ENCODE assay signal across 19 cellular contexts in genomic region chr2:200418399-200418798, GRCh38.
A peak's percentile ranks its signal among the peaks of the same experiment; 100 is the strongest.
DNase-seq lines count a peak whose midpoint lies in the region; TF ChIP-seq lines count a peak whose summit lies in the region.
"Had no signal": no experiment of that assay in that cellular context is flagged by ENCODE, and none has a peak within 500 bp of the region (broad histone marks: within the 10 kb centered on the region; RNA-seq: fewer than 3 reads in every experiment).

No MANE protein-coding gene starts in this region.

- H3K36me3 Mint-ChIP-seq in nephron (ENCODE audit: low read depth) (peaks cover 54% of the 10 kb centered on the region), progenitor cell of endocrine pancreas (ENCODE audit: insufficient read depth) (peaks cover 31% of the 10 kb centered on the region)

- no peak overlapping the region for H3K27ac ChIP-seq in HEK293 (ENCODE audit: extremely low read depth, low read depth, low read length)

- H3K9me3 Mint-ChIP-seq in nephron (no peaks in the 10 kb centered on the region), progenitor cell of endocrine pancreas (ENCODE audit: low read depth) (no peaks in the 10 kb centered on the region)
- H3K9me3 Mint-ChIP-seq: CD4-positive, CD25-positive, alpha-beta regulatory T cell; CD8-positive, alpha-beta T cell had no signal

- CTCF ChIA-PET in HEK293 (lab: Yijun Ruan, JAX), result interaction anchor here (0.6 kb wide), 2 partner anchors 53 to 128 kb away, joined by 3 to 4 read pairs; no protein-coding TSS in a partner anchor

- DNase-seq in ELF-1 (ENCODE audit: low read depth, low spot score) (peak; percentile 20), progenitor cell of endocrine pancreas (ENCODE audit: low spot score, unreplicated experiment) (no peak), CD1c-positive myeloid dendritic cell (ENCODE audit: extremely low spot score) (no peak), T-helper 1 cell (no peak), NCI-H345 (lab: John Stamatoyannopoulos, UW) (no peak), Kasumi-1 (lab: John Stamatoyannopoulos, UW) (no peak)
- DNase-seq: 8988T; C1 segment of cervical spinal cord; Caco-2; CD4-positive, CD25-positive, alpha-beta regulatory T cell; CD8-positive, alpha-beta T cell; DMS153; DND-41; GDM1; GOT3; HCEC 1CT had no signal

- peaks cover 18% of the 10 kb centered on the region for H3K4me1 Mint-ChIP-seq in nephron
- H3K4me1 Mint-ChIP-seq in progenitor cell of endocrine pancreas (ENCODE audit: low read depth), result peaks cover 2% of the 10 kb centered on the region

- TF ChIP-seq CTCF in HEK293 (tag by site-specific recombination; IDR thresholded peaks at IDR 0.05) (no peak), nephron (IDR thresholded peaks at IDR 0.05; ENCODE audit: unreplicated experiment in 3 of 3) (no peak), progenitor cell of endocrine pancreas (IDR thresholded peaks at IDR 0.05; ENCODE audit: unreplicated experiment) (no peak)

- H3K27ac Mint-ChIP-seq in nephron (peak overlapping the region in 2 of 3 experiments; percentile 35 to 50), progenitor cell of endocrine pancreas (peak overlapping the region; percentile 84)
- H3K27ac Mint-ChIP-seq: CD8-positive, alpha-beta T cell had no signal

- H3K9me3 ChIP-seq in HEK293 (ENCODE audit: control insufficient read depth, insufficient read depth, low read depth, low read length), result no peaks in the 10 kb centered on the region
- H3K9me3 ChIP-seq: Caco-2 had no signal

- H3K4me3 Mint-ChIP-seq in nephron (no peak overlapping the region), progenitor cell of endocrine pancreas (ENCODE audit: low read depth) (no peak overlapping the region)
- H3K4me3 Mint-ChIP-seq: CD4-positive, CD25-positive, alpha-beta regulatory T cell; CD8-positive, alpha-beta T cell had no signal

- POLR2A ChIA-PET in HEK293 (lab: Yijun Ruan, JAX), result no interaction called here

- H3K4me3 ChIP-seq in HEK293 (ENCODE audit: low read depth, low read length), result no peak overlapping the region
- H3K4me3 ChIP-seq: GM12878 had no signal

- peaks cover 0 to 31% of the 10 kb centered on the region in 2 experiments; a peak in 1 of 3 replicates for H3K36me3 ChIP-seq in HEK293 (ENCODE audit: control insufficient read depth in 2 of 2, insufficient read depth in 1 of 2, low read length in 2 of 2)

- H3K27me3 Mint-ChIP-seq in nephron (ENCODE audit: low read depth), result no peaks in the 10 kb centered on the region
- no peaks in the 10 kb centered on the region for H3K27me3 Mint-ChIP-seq in progenitor cell of endocrine pancreas
- H3K27me3 Mint-ChIP-seq: CD4-positive, CD25-positive, alpha-beta regulatory T cell had no signal

- no peaks in the 10 kb centered on the region for H3K4me1 ChIP-seq in HEK293 (ENCODE audit: control insufficient read depth, insufficient read depth, low read length)
- H3K4me1 ChIP-seq: Caco-2 had no signal

TF ChIP-seq in HEK293, 187 proteins besides CTCF, POLR2A, EP300 and RAD21 (continues in another document):
- TF ChIP-seq IKZF3 (tag by site-specific recombination; IDR thresholded peaks at IDR 0.05) (no peak), ZNF555 (tag by site-specific recombination; conservative IDR thresholded peaks at IDR 0.05) (no peak; the same call in 1 of the 2 replicates), ZNF837 (tag by site-specific recombination; IDR thresholded peaks at IDR 0.05) (no peak), TCF7L2 (IDR thresholded peaks at IDR 0.05; ENCODE audit: borderline replicate concordance, low read depth, low read length) (no peak), ZNF121 (tag by site-specific recombination; IDR thresholded peaks at IDR 0.05) (no peak), YY2 (tag by site-specific recombination; IDR thresholded peaks at IDR 0.05) (no peak), ZNF26 (tag by site-specific recombination; IDR thresholded peaks at IDR 0.05) (no peak), ZNF433 (tag by site-specific recombination; IDR thresholded peaks at IDR 0.05; ENCODE audit: low read depth) (0 out of 2 replicates have a peak, but pooled peaks have one; percentile 15), ZNF747 (tag by site-specific recombination; IDR thresholded peaks at IDR 0.05) (no peak), ZNF148 (tag by site-specific recombination; IDR thresholded peaks at IDR 0.05; ENCODE audit: borderline replicate concordance) (no peak), ZNF362 (tag by site-specific recombination; IDR thresholded peaks at IDR 0.05) (no peak), SP2 (tag by site-specific recombination; IDR thresholded peaks at IDR 0.05) (no peak), KLF16 (tag by site-specific recombination; IDR thresholded peaks at IDR 0.05) (no peak), ZNF175 (tag by site-specific recombination; IDR thresholded peaks at IDR 0.05) (no peak), ZNF394 (tag by site-specific recombination; IDR thresholded peaks at IDR 0.05; ENCODE audit: borderline replicate concordance) (peak; percentile 50; the same call in 1 of the 2 replicates), ZNF37A (tag by site-specific recombination; IDR thresholded peaks at IDR 0.05) (no peak), ZNF10 (tag by site-specific recombination; IDR thresholded peaks at IDR 0.05) (no peak), ZFP41 (tag by site-specific recombination; IDR thresholded peaks at IDR 0.05; ENCODE audit: borderline replicate concordance) (no peak), ZNF768 (tag by site-specific recombination; IDR thresholded peaks at IDR 0.05) (no peak), ZNF23 (tag by site-specific recombination; IDR thresholded peaks at IDR 0.05; ENCODE audit: borderline replicate concordance) (no peak), ZNF266 (tag by site-specific recombination; IDR thresholded peaks at IDR 0.05; ENCODE audit: low read depth) (no peak), ZNF449 (tag by site-specific recombination; IDR thresholded peaks at IDR 0.05) (no peak), ZNF2 (tag by site-specific recombination; IDR thresholded peaks at IDR 0.05) (no peak), RBAK (tag by site-specific recombination; IDR thresholded peaks at IDR 0.05) (no peak)
